Comparison of ENCODE assay signal across 1 cellular context in the genomic region with DNA sequence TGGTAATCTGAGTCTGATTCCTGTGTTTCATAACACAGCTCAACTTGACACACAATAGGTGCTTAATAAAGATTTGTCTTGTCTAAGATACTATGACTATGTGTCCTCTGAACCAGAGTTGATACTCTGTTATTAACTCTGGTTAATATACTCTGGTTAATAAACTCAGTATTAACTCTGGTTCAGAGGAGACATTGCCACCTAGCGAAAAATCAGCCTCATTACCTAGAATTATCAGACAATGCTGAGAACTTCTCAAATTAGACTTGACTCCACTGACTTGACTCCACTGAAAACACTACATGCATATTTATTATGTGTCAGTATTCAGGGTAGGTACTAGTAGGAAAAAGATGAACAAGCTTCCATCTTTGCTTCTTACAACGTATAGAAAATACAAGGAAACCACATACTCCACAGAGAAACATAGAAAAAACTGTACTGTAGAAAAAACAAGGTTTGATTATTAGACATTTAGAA.
TF ChIP-seq lines count a peak whose summit lies in the region.

No MANE protein-coding gene starts in this region.

TF ChIP-seq in H1, 55 proteins besides CTCF, POLR2A, EP300 and RAD21 (continued from another document):
- no peak for TF ChIP-seq NANOG (IDR thresholded peaks at IDR 0.05; ENCODE audit: insufficient read depth, low read depth, low read length, poor library complexity, severe bottlenecking)
- no peak for TF ChIP-seq KDM4A (IDR thresholded peaks at IDR 0.05; ENCODE audit: low read depth, low read length, severe bottlenecking)
- TF ChIP-seq SIRT6 (IDR thresholded peaks at IDR 0.05; ENCODE audit: low read length) = no peak
- TF ChIP-seq TAF7 (optimal IDR thresholded peaks at IDR 0.05; ENCODE audit: borderline replicate concordance, low read depth, low read length) = no peak
- TF ChIP-seq KDM1A (IDR thresholded peaks at IDR 0.05; ENCODE audit: borderline replicate concordance, low read length) = no peak
- no peak for TF ChIP-seq SP1 (IDR thresholded peaks at IDR 0.05; ENCODE audit: low read depth, low read length)
- TF ChIP-seq JUN (IDR thresholded peaks at IDR 0.05; ENCODE audit: low read depth, low read length) = no peak
- TF ChIP-seq TEAD4 (IDR thresholded peaks at IDR 0.05; ENCODE audit: low read depth, low read length) = no peak
